Comparison of ENCODE assay signal across 1 cellular context in the genomic region with DNA sequence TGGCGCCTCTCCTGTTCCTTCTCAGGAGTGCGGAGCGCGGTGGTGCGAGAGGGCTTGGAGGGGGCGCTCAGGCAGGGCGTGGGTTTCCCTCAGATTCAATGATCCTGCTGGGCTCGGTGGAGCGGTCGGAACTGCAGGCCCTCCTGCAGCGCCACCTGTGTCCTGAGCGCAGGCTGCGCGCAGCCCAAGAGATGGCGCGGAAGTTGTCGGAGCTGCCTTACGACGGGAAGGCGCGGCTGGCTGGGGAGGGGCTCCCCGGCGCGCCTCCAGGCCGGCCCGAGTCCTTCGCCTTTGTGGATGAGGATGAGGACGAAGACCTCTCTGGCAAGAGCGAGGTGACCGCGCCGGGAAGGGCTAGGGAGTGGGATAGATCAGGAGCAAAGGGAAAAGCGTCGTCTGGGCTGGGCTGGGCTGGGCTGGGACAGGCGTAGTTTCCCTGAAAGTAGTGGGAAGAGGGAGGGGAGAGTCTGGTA.
A peak's percentile ranks its signal among the peaks of the same experiment; 100 is the strongest.
TF ChIP-seq lines count a peak whose summit lies in the region.

No MANE protein-coding gene starts in this region.

TF ChIP-seq in Ishikawa, 13 proteins besides CTCF, POLR2A, EP300 and RAD21:
- peak; percentile 68 for TF ChIP-seq MAX (IDR thresholded peaks at IDR 0.05)
- TF ChIP-seq ZBTB7A (IDR thresholded peaks at IDR 0.05; ENCODE audit: low read depth): no peak
- TF ChIP-seq TCF12 (IDR thresholded peaks at IDR 0.05; ENCODE audit: low read depth): no peak
